9 cellular contexts compared by ENCODE assay signal in the genomic region with DNA sequence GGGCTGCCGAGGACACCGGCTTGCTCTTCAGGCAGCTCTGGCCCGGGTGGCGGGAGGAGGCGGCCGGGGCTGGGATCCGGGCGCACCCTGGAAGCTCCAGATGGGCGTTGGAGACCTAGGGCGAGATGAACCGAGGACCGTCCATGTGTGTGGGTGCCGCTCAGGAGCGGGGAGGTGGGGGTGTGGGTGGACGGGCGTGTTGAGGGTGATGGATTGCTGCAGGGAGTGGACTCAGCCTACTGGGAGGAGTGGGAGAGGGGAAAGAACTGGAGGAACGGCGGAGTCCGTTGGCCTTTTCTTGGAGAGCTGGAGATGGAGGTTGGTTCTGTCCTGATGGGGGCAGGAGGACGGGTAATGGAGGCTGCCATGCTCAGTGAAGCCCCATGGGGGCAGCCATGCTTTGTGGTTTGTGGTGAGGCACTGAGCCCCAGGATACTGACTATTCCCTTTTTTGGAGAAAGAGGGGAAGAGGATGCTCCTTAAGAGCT. TPM values are rescaled to one million over a fixed set of nuclear protein-coding genes. Genes with fewer than 3 reads are reported as not detected.
DNase-seq lines count a peak whose midpoint lies in the region; ATAC-seq and TF ChIP-seq lines count a peak whose summit lies in the region.
"Had no signal": no experiment of that assay in that cellular context is flagged by ENCODE, and none has a peak within 500 bp of the region (broad histone marks: within the 10 kb centered on the region; RNA-seq: fewer than 3 reads in every experiment).

No MANE protein-coding gene starts in this region.

- H3K27ac ChIP-seq in CD4-positive, CD25-positive, alpha-beta regulatory T cell (ENCODE audit: insufficient read depth, low read length, poor library complexity, severe bottlenecking): no peak overlapping the region
- H3K27ac ChIP-seq in GM23338 (ENCODE audit: low read depth): no peak overlapping the region
- H3K27ac ChIP-seq in SJCRH30: no peak overlapping the region
- H3K27ac ChIP-seq: neutrophil had no signal

- H3K4me1 ChIP-seq in CD4-positive, CD25-positive, alpha-beta regulatory T cell (ENCODE audit: control insufficient read depth, insufficient read depth, low read length, poor library complexity, severe bottlenecking): peaks cover 14% of the 10 kb centered on the region
- no peaks in the 10 kb centered on the region; the same call in 1 of the 2 replicates for H3K4me1 ChIP-seq in GM23338 (ENCODE audit: insufficient read depth)
- H3K4me1 ChIP-seq in SJCRH30: no peaks in the 10 kb centered on the region

- H3K27me3 ChIP-seq in CD4-positive, CD25-positive, alpha-beta regulatory T cell (ENCODE audit: control insufficient read depth, insufficient read depth, low read length): peaks cover 9% of the 10 kb centered on the region
- H3K27me3 ChIP-seq in GM23338 (ENCODE audit: insufficient read depth): peaks cover 50% of the 10 kb centered on the region
- 0 out of 2 replicates have a peak, but pooled peaks cover 2% of the 10 kb centered on the region for H3K27me3 ChIP-seq in SJCRH30

- peaks cover 6% of the 10 kb centered on the region for H3K36me3 ChIP-seq in CD4-positive, CD25-positive, alpha-beta regulatory T cell (ENCODE audit: control insufficient read depth, insufficient read depth, low read length)
- H3K36me3 ChIP-seq in GM23338 (ENCODE audit: insufficient read depth): no peaks in the 10 kb centered on the region
- no peaks in the 10 kb centered on the region for H3K36me3 ChIP-seq in SJCRH30

- no peak overlapping the region for H3K4me3 ChIP-seq in CD4-positive, CD25-positive, alpha-beta regulatory T cell (ENCODE audit: low read depth, low read length)
- peak overlapping the region; percentile 34; the same call in 1 of the 2 replicates for H3K4me3 ChIP-seq in GM23338
- no peak overlapping the region for H3K4me3 ChIP-seq in SJCRH30

- 0 out of 2 replicates have a peak, but pooled peaks cover 10% of the 10 kb centered on the region for H3F3A ChIP-seq in GM23338 (replicated peaks; ENCODE audit: low read depth)

- peak; percentile 75 to 90 for TF ChIP-seq CTCF in GM23338 (conservative IDR thresholded peaks at IDR 0.05; ENCODE audit: low read depth in 2 of 2)

- peaks cover 4% of the 10 kb centered on the region for H3K36me3 Mint-ChIP-seq in CD4-positive, CD25-positive, alpha-beta regulatory T cell
- no peaks in the 10 kb centered on the region for H3K36me3 Mint-ChIP-seq in GM23338 (ENCODE audit: low read depth)

- no peak overlapping the region for H3K27ac Mint-ChIP-seq in CD4-positive, CD25-positive, alpha-beta regulatory T cell
- no peak overlapping the region for H3K27ac Mint-ChIP-seq in GM23338

- peak overlapping the region in 3 of 4 donors; percentile 53 to 60 (median 58) for H3K4me3 Mint-ChIP-seq in CD4-positive, CD25-positive, alpha-beta regulatory T cell
- peak overlapping the region; percentile 49 for H3K4me3 Mint-ChIP-seq in GM23338

- no peaks in the 10 kb centered on the region for H3K9me3 ChIP-seq in CD4-positive, CD25-positive, alpha-beta regulatory T cell (ENCODE audit: control insufficient read depth in 2 of 2, low read length in 2 of 2)
- no peaks in the 10 kb centered on the region for H3K9me3 ChIP-seq in SJCRH30 (replicated peaks)
- H3K9me3 ChIP-seq: neutrophil had no signal

- peaks cover 0 to 26% (median 10%) of the 10 kb centered on the region in 4 donors for H3K4me1 Mint-ChIP-seq in CD4-positive, CD25-positive, alpha-beta regulatory T cell
- H3K4me1 Mint-ChIP-seq in GM23338: peaks cover 5% of the 10 kb centered on the region; the same call in 2 of the 3 replicates

- no peaks in the 10 kb centered on the region for H3K79me2 ChIP-seq in GM23338 (replicated peaks; ENCODE audit: insufficient read depth)

- DNase-seq in CD4-positive, CD25-positive, alpha-beta regulatory T cell: no peak
- peak; percentile 85 for DNase-seq in GM23338 (ENCODE audit: low spot score)
- DNase-seq in SJCRH30: peak; percentile 65 to 73
- peak; percentile 22 for DNase-seq in occipital lobe (lab: John Stamatoyannopoulos, UW)

- no peak for ATAC-seq in CD4-positive, CD25-positive, alpha-beta regulatory T cell (ENCODE audit: low read depth in 2 of 2)
- ATAC-seq in GM23338: peak; percentile 84
- peak; percentile 39 for ATAC-seq in esophagus mucosa
- ATAC-seq in HG03108 (IDR thresholded peaks at IDR 0.05; ENCODE audit: unreplicated experiment): no peak
- no peak for ATAC-seq in HG03521 (IDR thresholded peaks at IDR 0.05; ENCODE audit: unreplicated experiment)
- ATAC-seq in HG03565 (IDR thresholded peaks at IDR 0.05; ENCODE audit: unreplicated experiment): no peak

- no peak overlapping the region; the same call in 1 of the 2 replicates for H2AFZ ChIP-seq in GM23338

- peaks cover 3% of the 10 kb centered on the region; the same call in 1 of the 2 replicates for H4K20me1 ChIP-seq in GM23338 (replicated peaks; ENCODE audit: insufficient read depth)

- H3K27me3 Mint-ChIP-seq in CD4-positive, CD25-positive, alpha-beta regulatory T cell: peaks cover 51% of the 10 kb centered on the region
- peaks cover 42% of the 10 kb centered on the region for H3K27me3 Mint-ChIP-seq in GM23338 (ENCODE audit: insufficient read depth, low read depth, poor library complexity)

- H3K9me2 ChIP-seq in GM23338 (ENCODE audit: insufficient read depth): no peaks in the 10 kb centered on the region

- H3K9me3 Mint-ChIP-seq in CD4-positive, CD25-positive, alpha-beta regulatory T cell: peaks cover 0 to 1% (median 0%) of the 10 kb centered on the region in 7 donors
- H3K9me3 Mint-ChIP-seq in GM23338: peaks cover 3% of the 10 kb centered on the region; the same call in 2 of the 3 replicates

- peak overlapping the region; percentile 64; the same call in 1 of the 2 replicates for H3K4me2 ChIP-seq in GM23338

RNA-seq across cellular contexts. Expression of a gene that starts 27.1 kb away (rescaled TPM):
- 42.9 TPM for total RNA-seq in CD4-positive, CD25-positive, alpha-beta regulatory T cell
- 10 to 100 TPM; 30.0 to 36.1 (median 31.9) TPM for polyA plus RNA-seq in CD4-positive, CD25-positive, alpha-beta regulatory T cell
- total RNA-seq in GM23338 (2014; rRNA removed; shearing (Covaris generic)): 25.3 and 26.3 TPM in 2 replicates
- polyA plus RNA-seq in GM23338 (2016; fragmentation: Nextera tagmentation; extraction: Ambion mirVana): 9.1 and 9.9 TPM in 2 replicates
- 18.1 and 25.1 TPM in 2 replicates for total RNA-seq in SJCRH30 (2014; rRNA removed; shearing (Covaris generic))
- total RNA-seq in esophagus mucosa (24.5 TPM), occipital lobe (14.0 TPM)

RNA-seq across cellular contexts. Expression of a gene that starts 33.2 kb away (rescaled TPM):
- total RNA-seq in CD4-positive, CD25-positive, alpha-beta regulatory T cell: 183 TPM
- 100 to 1,000 TPM; 517 to 714 (median 622) TPM for polyA plus RNA-seq in CD4-positive, CD25-positive, alpha-beta regulatory T cell
- total RNA-seq in GM23338 (2014; rRNA removed; shearing (Covaris generic)): 131 and 133 TPM in 2 replicates
- 464 and 520 TPM in 2 replicates for polyA plus RNA-seq in GM23338 (2016; fragmentation: Nextera tagmentation; extraction: Ambion mirVana)
- 293 and 330 TPM in 2 replicates for total RNA-seq in SJCRH30 (2014; rRNA removed; shearing (Covaris generic))
- 144 TPM for total RNA-seq in esophagus mucosa
- total RNA-seq in occipital lobe: 102 TPM

RNA-seq across cellular contexts. Expression of a gene that starts 43.2 kb away (rescaled TPM):
- total RNA-seq in CD4-positive, CD25-positive, alpha-beta regulatory T cell: 73.3 TPM
- polyA plus RNA-seq in CD4-positive, CD25-positive, alpha-beta regulatory T cell: 1 to 10 TPM; 1.2 to 3.0 (median 2.6) TPM
- total RNA-seq in GM23338 (2014; rRNA removed; shearing (Covaris generic)): 5.8 and 6.7 TPM in 2 replicates
- polyA plus RNA-seq in GM23338 (2016; fragmentation: Nextera tagmentation; extraction: Ambion mirVana): 2.9 TPM in 2 replicates
- total RNA-seq in SJCRH30 (2014; rRNA removed; shearing (Covaris generic)): 2.2 and 4.6 TPM in 2 replicates
- total RNA-seq in esophagus mucosa (3.2 TPM), occipital lobe (3.7 TPM)

Comparison
In these comparisons a context has a peak if more than half of its experiments do, and no peak if none do; other contexts are left out.
1. ATAC-seq: peak in GM23338 (single experiment) and esophagus mucosa (single experiment); none in CD4-positive, CD25-positive, alpha-beta regulatory T cell (0 of 2), HG03108 (single experiment), HG03521 (single experiment) and HG03565 (single experiment).
2. DNase-seq: peak in GM23338 (single experiment), SJCRH30 (2 of 2) and occipital lobe (single experiment); none in CD4-positive, CD25-positive, alpha-beta regulatory T cell (0 of 3).